ENCODE assay signal across 7 cellular contexts in genomic region chr2:231714639-231715498, GRCh38.
A peak's percentile ranks its signal among the peaks of the same experiment; 100 is the strongest.
DNase-seq lines count a peak whose midpoint lies in the region; ATAC-seq and TF ChIP-seq lines count a peak whose summit lies in the region.

No MANE protein-coding gene starts in this region.

- in situ Hi-C loops in astrocyte of the spinal cord (cut with HindIII; ENCODE audit: low sequenced_read_pairs): no loop called here

- H3K4me3 ChIP-seq in GM12875 (ENCODE audit: low read depth, low read length): no peak overlapping the region
- no peak overlapping the region for H3K4me3 ChIP-seq in astrocyte of the spinal cord (ENCODE audit: low read depth, low read length)

- no peak for ATAC-seq in GM21717 (IDR thresholded peaks at IDR 0.05; ENCODE audit: unreplicated experiment)

- TF ChIP-seq CTCF in GM12875 (IDR thresholded peaks at IDR 0.05; ENCODE audit: borderline replicate concordance, insufficient read depth, low read depth, low read length) (peak; percentile 76), astrocyte of the spinal cord (IDR thresholded peaks at IDR 0.05; ENCODE audit: low read depth, low read length) (peak; percentile 73)

- DNase-seq in NCI-H1092 (lab: John Stamatoyannopoulos, UW) (peak; percentile 60), T1000 (lab: John Stamatoyannopoulos, UW) (peak; percentile 36), astrocyte of the spinal cord (ENCODE audit: low read depth, low spot score) (peak; percentile 44), inferior parietal cortex (ENCODE audit: extremely low spot score) (peak; percentile 81)
- peak; percentile 76 to 88 (median 80) for DNase-seq in stimulated activated CD4-positive, alpha-beta T cell treated with anti-CD3 and anti-CD28 coated beads, Interleukin-1b, Interleukin-23, amount 100 ng/mL, for 24 hours (ENCODE audit: low read depth in 4 of 4, low spot score in 1 of 4)
